In the genomic region with DNA sequence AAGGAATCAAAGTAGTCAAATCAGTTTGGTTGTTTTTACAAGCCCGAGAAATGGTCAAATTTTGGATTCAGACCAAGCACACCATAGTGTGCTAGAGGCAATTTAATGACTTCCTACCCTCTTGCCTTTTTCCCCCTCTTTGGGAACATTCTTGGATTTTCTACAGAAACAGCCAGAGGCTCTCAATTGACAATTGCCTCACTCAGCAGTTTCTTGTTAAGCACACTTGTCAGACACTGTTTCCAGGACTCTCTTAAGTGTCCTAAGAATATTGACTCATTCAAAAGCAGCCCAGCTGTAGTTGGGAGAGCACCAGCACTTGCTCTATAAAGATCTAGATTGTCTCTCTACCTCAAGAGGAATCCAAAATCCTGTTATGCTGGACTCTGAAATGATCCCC, we compare ENCODE assay signal across 13 cellular contexts. TPM values are rescaled to one million over a fixed set of nuclear protein-coding genes. Genes with fewer than 3 reads are reported as not detected.
A peak's percentile ranks its signal among the peaks of the same experiment; 100 is the strongest.
DNase-seq lines count a peak whose midpoint lies in the region; ATAC-seq and TF ChIP-seq lines count a peak whose summit lies in the region.
"Had no signal": no experiment of that assay in that cellular context is flagged by ENCODE, and none has a peak within 500 bp of the region (broad histone marks: within the 10 kb centered on the region; RNA-seq: fewer than 3 reads in every experiment).

No MANE protein-coding gene starts in this region.

- H3K4me1 Mint-ChIP-seq in CD8-positive, alpha-beta T cell (ENCODE audit: low read depth) = peaks cover 22% of the 10 kb centered on the region

- H3K4me1 ChIP-seq in CD8-positive, alpha-beta T cell (ENCODE audit: insufficient read depth, low read length) = peaks cover 11% of the 10 kb centered on the region
- H3K4me1 ChIP-seq in Loucy (ENCODE audit: insufficient read depth, low read length, poor library complexity, severe bottlenecking) = peaks cover 21% of the 10 kb centered on the region
- H3K4me1 ChIP-seq in neuron (ENCODE audit: insufficient read depth, low read length) = peaks cover 20% of the 10 kb centered on the region
- peaks cover 6% of the 10 kb centered on the region for H3K4me1 ChIP-seq in mucosa of descending colon (ENCODE audit: low read depth)

- no peak overlapping the region for H3K27ac ChIP-seq in CD8-positive, alpha-beta T cell (ENCODE audit: low read depth, low read length)

- DNase-seq in CD8-positive, alpha-beta T cell = no peak
- no peak for DNase-seq in dermis blood vessel endothelial cell
- DNase-seq in left cardiac atrium = no peak
- DNase-seq in DMS 273 (lab: John Stamatoyannopoulos, UW; ENCODE audit: unreplicated experiment) = no peak
- DNase-seq in mucosa of descending colon = no peak
- DNase-seq: erythroblast, NCI-H446 treated with DMSO at 0.1 percent for 48 hours, spleen had no signal

- peaks cover 7% of the 10 kb centered on the region for H4K20me1 ChIP-seq in Loucy (ENCODE audit: insufficient read depth, low read length, poor library complexity, severe bottlenecking)

- H3K9me3 ChIP-seq in CD8-positive, alpha-beta T cell (ENCODE audit: low read length) = no peaks in the 10 kb centered on the region
- H3K9me3 ChIP-seq in Loucy (ENCODE audit: insufficient read depth, low read depth, low read length) (no peaks in the 10 kb centered on the region), neuron (ENCODE audit: low read length) (no peaks in the 10 kb centered on the region), mucosa of descending colon (no peaks in the 10 kb centered on the region)
- H3K9me3 ChIP-seq: Caco-2 had no signal

- H3K27me3 ChIP-seq in CD8-positive, alpha-beta T cell (ENCODE audit: insufficient read depth, low read length) = peaks cover 5% of the 10 kb centered on the region
- no peaks in the 10 kb centered on the region for H3K27me3 ChIP-seq in Loucy (ENCODE audit: insufficient read depth, low read length, poor library complexity, severe bottlenecking)
- H3K27me3 ChIP-seq in neuron (ENCODE audit: insufficient read depth, low read length) = no peaks in the 10 kb centered on the region

- H3K9me3 Mint-ChIP-seq in CD8-positive, alpha-beta T cell = no peaks in the 10 kb centered on the region

- no peaks in the 10 kb centered on the region for H3K36me3 ChIP-seq in CD8-positive, alpha-beta T cell (ENCODE audit: insufficient read depth, low read length)
- H3K36me3 ChIP-seq in Loucy (ENCODE audit: insufficient read depth, low read length) (no peaks in the 10 kb centered on the region), neuron (ENCODE audit: insufficient read depth, low read length) (no peaks in the 10 kb centered on the region), mucosa of descending colon (ENCODE audit: low read depth) (no peaks in the 10 kb centered on the region)
- H3K36me3 ChIP-seq: spleen had no signal

- H3K9ac ChIP-seq in Loucy (ENCODE audit: low read depth, low read length, poor library complexity, severe bottlenecking) = peak overlapping the region; percentile 43

- no peak for TF ChIP-seq CTCF in CD8-positive, alpha-beta T cell (IDR thresholded peaks at IDR 0.05)
- no peak for TF ChIP-seq CTCF in Loucy (conservative IDR thresholded peaks at IDR 0.05; ENCODE audit: low read length)
- no peak for TF ChIP-seq CTCF in mucosa of descending colon (IDR thresholded peaks at IDR 0.05)

- H3K4me2 ChIP-seq in Loucy (ENCODE audit: low read depth, low read length, poor library complexity, severe bottlenecking) = peak overlapping the region; percentile 96

- POLR2A ChIA-PET in CD8-positive, alpha-beta T cell (lab: Charles Lee) = no interaction called here

- peaks cover 31% of the 10 kb centered on the region for H3K27me3 Mint-ChIP-seq in CD8-positive, alpha-beta T cell (ENCODE audit: low read depth)

- H3K27ac Mint-ChIP-seq in CD8-positive, alpha-beta T cell = no peak overlapping the region

- intact Hi-C loops in CD8-positive, alpha-beta T cell (cut with DNase I, micrococcal nuclease) = loop anchor here (5.0 kb wide), 1 partner anchor 65 kb away; a partner anchor contains a TSS
- intact Hi-C loops in left cardiac atrium (cut with DNase I) (loop anchor here in 1 of 2 donors (5.0 kb wide), 1 partner anchor 195 kb away; no protein-coding TSS in a partner anchor), mucosa of descending colon (cut with DNase I, micrococcal nuclease) (no loop called here)

- no peaks in the 10 kb centered on the region for H3K9me2 ChIP-seq in Loucy (replicated peaks; ENCODE audit: low read depth, low read length)

- no peak for ATAC-seq in CD8-positive, alpha-beta T cell
- ATAC-seq in esophagus mucosa = peak; percentile 27
- no peak for ATAC-seq in left cardiac atrium
- ATAC-seq in mucosa of descending colon = no peak

- H3K4me3 ChIP-seq in CD8-positive, alpha-beta T cell (ENCODE audit: low read depth, low read length) = no peak overlapping the region
- H3K4me3 ChIP-seq in Loucy (ENCODE audit: low read length, poor library complexity, severe bottlenecking) = no peak overlapping the region
- H3K4me3 ChIP-seq in neuron (ENCODE audit: low read length) = no peak overlapping the region
- H3K4me3 ChIP-seq in mucosa of descending colon = no peak overlapping the region
- H3K4me3 ChIP-seq: GM12878 had no signal

- CTCF ChIA-PET in CD8-positive, alpha-beta T cell (lab: Charles Lee) = no interaction called here

- peak overlapping the region; percentile 86 for H3K4me3 Mint-ChIP-seq in CD8-positive, alpha-beta T cell

- H3F3A ChIP-seq in Loucy (ENCODE audit: low read depth) = peaks cover 6% of the 10 kb centered on the region; the same call in 1 of the 2 replicates

- peaks cover 18% of the 10 kb centered on the region for H3K79me2 ChIP-seq in Loucy (ENCODE audit: insufficient read depth, low read length)

- H2AFZ ChIP-seq in Loucy (ENCODE audit: low read length) (no peak overlapping the region), neuron (ENCODE audit: low read depth, low read length) (peak overlapping the region; percentile 63)

- peaks cover 2% of the 10 kb centered on the region for H3K36me3 Mint-ChIP-seq in CD8-positive, alpha-beta T cell

RNA-seq across cellular contexts. Expression of a gene that starts 1.5 kb away (rescaled TPM):
- total RNA-seq in CD8-positive, alpha-beta T cell = under 1 TPM in 1 of 2 experiments, not detected in 1; 0.24 TPM
- 1.0 TPM for total RNA-seq in esophagus mucosa
- 28.8 and 31.4 TPM in 2 replicates for total RNA-seq in dermis blood vessel endothelial cell
- 1 to 10 TPM; 4.6 to 8.2 TPM for total RNA-seq in left cardiac atrium
- 1 to 10 TPM in 2 of 3 donors, under 1 TPM in 1; 0.41 to 2.4 (median 1.9) TPM for total RNA-seq in mucosa of descending colon

RNA-seq across cellular contexts. Expression of a gene that starts 44.6 kb away (rescaled TPM):
- total RNA-seq in CD8-positive, alpha-beta T cell = 10 to 100 TPM; 54.8 to 68.7 TPM
- total RNA-seq in esophagus mucosa (61.9 TPM), dermis blood vessel endothelial cell (102 and 150 TPM in 2 replicates), left cardiac atrium (10 to 100 TPM; 29.5 to 29.9 TPM), mucosa of descending colon (10 to 100 TPM; 47.0 to 56.4 (median 50.1) TPM)

Comparison
In these comparisons a context has a peak if more than half of its experiments do, and no peak if none do; other contexts are left out.
1. intact Hi-C loops: an anchor here in CD8-positive, alpha-beta T cell (5.0 kb wide); none called in mucosa of descending colon.